ENCODE assay signal across 15 cellular contexts in the genomic region with DNA sequence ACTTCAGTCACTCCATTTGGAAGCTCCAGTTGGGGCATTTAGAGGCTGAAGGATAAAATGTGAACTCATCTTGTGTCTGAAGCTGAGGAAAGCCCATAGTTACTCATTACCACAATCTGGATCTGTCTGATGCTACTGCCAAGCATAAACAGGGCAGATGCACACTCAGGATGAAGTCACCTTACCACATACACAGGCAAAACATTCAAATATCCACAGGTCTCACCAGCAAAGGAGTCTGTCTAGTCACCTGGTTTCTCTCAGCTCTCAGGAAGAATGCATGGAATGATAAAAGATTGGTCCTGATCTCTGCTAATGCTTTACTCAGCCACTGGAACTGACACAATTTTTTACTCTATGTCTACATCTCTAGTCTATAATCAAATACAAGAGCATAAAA. TPM values are rescaled to one million over a fixed set of nuclear protein-coding genes. Genes with fewer than 3 reads are reported as not detected.
DNase-seq lines count a peak whose midpoint lies in the region; ATAC-seq and TF ChIP-seq lines count a peak whose summit lies in the region.
"Had no signal": no experiment of that assay in that cellular context is flagged by ENCODE, and none has a peak within 500 bp of the region (broad histone marks: within the 10 kb centered on the region; RNA-seq: fewer than 3 reads in every experiment).

No MANE protein-coding gene starts in this region.

- H3K27me3 ChIP-seq in RWPE2 (ENCODE audit: insufficient read depth, poor library complexity, severe bottlenecking): no peaks in the 10 kb centered on the region

- TF ChIP-seq CTCF in RWPE2 (IDR thresholded peaks at IDR 0.05; ENCODE audit: poor library complexity, severe bottlenecking) (no peak), fibroblast of the aortic adventitia (IDR thresholded peaks at IDR 0.05; ENCODE audit: insufficient read depth, low read length) (no peak)

- peak; percentile 34 to 64 for ATAC-seq in activated naive CD4-positive, alpha-beta T cell treated with anti-CD3 and anti-CD28 coated beads, Interleukin-2, amount 50 U/mL, for 72 hours
- ATAC-seq in RWPE2 (ENCODE audit: low read depth) (peak; percentile 97), GM21526 (IDR thresholded peaks at IDR 0.05; ENCODE audit: low FRiP score, unreplicated experiment) (no peak)
- ATAC-seq in stimulated activated effector memory CD8-positive, alpha-beta T cell treated with anti-CD3 and anti-CD28 coated beads, Interleukin-12 subunit alpha, Interleukin-12 subunit beta, amount 100 ng/mL, for 72 hours: peak; percentile 97

- peaks cover 7% of the 10 kb centered on the region for H3K4me1 ChIP-seq in RWPE2 (ENCODE audit: insufficient read depth, poor library complexity, severe bottlenecking)

- no peaks in the 10 kb centered on the region for H3K9me3 Mint-ChIP-seq in activated naive CD4-positive, alpha-beta T cell treated with anti-CD3 and anti-CD28 coated beads, Interleukin-2, amount 50 U/mL, for 72 hours
- H3K9me3 Mint-ChIP-seq in stimulated activated effector memory CD8-positive, alpha-beta T cell treated with anti-CD3 and anti-CD28 coated beads, Interleukin-12 subunit alpha, Interleukin-12 subunit beta, amount 100 ng/mL, for 72 hours: no peaks in the 10 kb centered on the region

- no peaks in the 10 kb centered on the region for H3K36me3 Mint-ChIP-seq in activated naive CD4-positive, alpha-beta T cell treated with anti-CD3 and anti-CD28 coated beads, Interleukin-2, amount 50 U/mL, for 72 hours
- H3K36me3 Mint-ChIP-seq in stimulated activated effector memory CD8-positive, alpha-beta T cell treated with anti-CD3 and anti-CD28 coated beads, Interleukin-12 subunit alpha, Interleukin-12 subunit beta, amount 100 ng/mL, for 72 hours: peaks cover 8% of the 10 kb centered on the region

- H3K4me1 Mint-ChIP-seq in stimulated activated effector memory CD8-positive, alpha-beta T cell treated with anti-CD3 and anti-CD28 coated beads, Interleukin-12 subunit alpha, Interleukin-12 subunit beta, amount 100 ng/mL, for 72 hours: peaks cover 5% of the 10 kb centered on the region
- H3K4me1 Mint-ChIP-seq: B cell had no signal

- H3K9me3 ChIP-seq in RWPE2 (ENCODE audit: severe bottlenecking): no peaks in the 10 kb centered on the region

- no peak for DNase-seq in activated naive CD4-positive, alpha-beta T cell treated with anti-CD3 and anti-CD28 coated beads, Interleukin-2, amount 50 U/mL, for 72 hours (ENCODE audit: low spot score in 2 of 2)
- no peak for DNase-seq in activated naive CD4-positive, alpha-beta T cell (lab: John Stamatoyannopoulos, UW)
- DNase-seq in RWPE2 (ENCODE audit: low spot score) (no peak), fibroblast of the aortic adventitia (ENCODE audit: low read depth) (peak; percentile 51), NCI-H748 treated with DMSO at 0.1 percent for 48 hours (lab: John Stamatoyannopoulos, UW) (no peak), DMS 273 treated with DMSO at 0.1 percent for 48 hours (lab: John Stamatoyannopoulos, UW) (no peak)
- no peak for DNase-seq in stimulated activated effector memory CD8-positive, alpha-beta T cell treated with anti-CD3 and anti-CD28 coated beads, Interleukin-12 subunit alpha, Interleukin-12 subunit beta, amount 100 ng/mL, for 72 hours (ENCODE audit: low spot score in 2 of 2)
- DNase-seq: anterior cingulate cortex; effector CD8-positive, alpha-beta T cell; NCI-H1694 treated with DMSO at 0.1 percent for 48 hours; NCI-H526 treated with DMSO at 0.1 percent for 48 hours; posterior cingulate gyrus; Right ventricle myocardium superior had no signal

- H3K27ac Mint-ChIP-seq in activated naive CD4-positive, alpha-beta T cell treated with anti-CD3 and anti-CD28 coated beads, Interleukin-2, amount 50 U/mL, for 72 hours: no peak overlapping the region
- H3K27ac Mint-ChIP-seq in stimulated activated effector memory CD8-positive, alpha-beta T cell treated with anti-CD3 and anti-CD28 coated beads, Interleukin-12 subunit alpha, Interleukin-12 subunit beta, amount 100 ng/mL, for 72 hours: peak overlapping the region; percentile 48
- H3K27ac Mint-ChIP-seq: B cell had no signal

- no peak overlapping the region for H3K4me3 ChIP-seq in RWPE2 (ENCODE audit: severe bottlenecking)
- H3K4me3 ChIP-seq in fibroblast of the aortic adventitia (ENCODE audit: low read depth, low read length): no peak overlapping the region

- no peak overlapping the region for H3K4me3 Mint-ChIP-seq in stimulated activated effector memory CD8-positive, alpha-beta T cell treated with anti-CD3 and anti-CD28 coated beads, Interleukin-12 subunit alpha, Interleukin-12 subunit beta, amount 100 ng/mL, for 72 hours
- H3K4me3 Mint-ChIP-seq: B cell had no signal

- H3K27ac ChIP-seq in RWPE2 (ENCODE audit: poor library complexity, severe bottlenecking): peak overlapping the region; percentile 67

- H3K36me3 ChIP-seq in RWPE2 (ENCODE audit: low read depth): no peaks in the 10 kb centered on the region

RNA-seq across cellular contexts. Expression of a gene that starts 13.0 kb away (rescaled TPM):
- not detected for total RNA-seq in activated naive CD4-positive, alpha-beta T cell treated with anti-CD3 and anti-CD28 coated beads, Interleukin-2, amount 50 U/mL, for 72 hours
- not detected in 2 replicates for total RNA-seq in fibroblast of the aortic adventitia (ENCODE audit: low replicate concordance)
- total RNA-seq: Right ventricle myocardium superior had no signal

RNA-seq across cellular contexts. Expression of a gene that starts 28.6 kb away (rescaled TPM):
- 10 to 100 TPM; 18.9 to 20.8 TPM for total RNA-seq in activated naive CD4-positive, alpha-beta T cell treated with anti-CD3 and anti-CD28 coated beads, Interleukin-2, amount 50 U/mL, for 72 hours
- total RNA-seq in fibroblast of the aortic adventitia (ENCODE audit: low replicate concordance): 22.0 and 44.6 TPM in 2 replicates

RNA-seq across cellular contexts. Expression of a gene that starts 28.6 kb away (rescaled TPM):
- 10 to 100 TPM; 33.3 to 35.5 TPM for total RNA-seq in activated naive CD4-positive, alpha-beta T cell treated with anti-CD3 and anti-CD28 coated beads, Interleukin-2, amount 50 U/mL, for 72 hours
- total RNA-seq in fibroblast of the aortic adventitia (ENCODE audit: low replicate concordance): 27.3 and 44.0 TPM in 2 replicates
